Comparison of ENCODE assay signal across 22 cellular contexts in genomic region chr3:25894101-25894500, GRCh38.
"Had no signal": no experiment of that assay in that cellular context is flagged by ENCODE, and none has a peak within 500 bp of the region (broad histone marks: within the 10 kb centered on the region; RNA-seq: fewer than 3 reads in every experiment).

No MANE protein-coding gene starts in this region.

- H3K27ac ChIP-seq: HL-60, RWPE1, SJCRH30 had no signal

- DNase-seq: KBM-7, MG63, NCI-H1092, NCI-H1105 treated with DMSO at 0.1 percent for 48 hours, NCI-H1417 treated with DMSO at 0.1 percent for 48 hours, NCI-H146, NCI-H1694 treated with DMSO at 0.1 percent for 48 hours, NCI-H1930, NCI-H2081, NCI-H2171, NCI-H345, NCI-H446 treated with DMSO at 0.1 percent for 48 hours, NCI-H510A treated with DMSO at 0.1 percent for 48 hours, NCI-H526, NCI-H748 treated with DMSO at 0.1 percent for 48 hours, PC-3, SHP77 treated with DMSO at 0.1 percent for 48 hours, SJCRH30, T-helper 1 cell, T-helper 17 cell had no signal

- H3K36me3 ChIP-seq: MG63, SJCRH30 had no signal

- H3K4me3 ChIP-seq: MG63, SJCRH30 had no signal

- H3K9me3 ChIP-seq: MG63, SJCRH30 had no signal

- H3K27me3 ChIP-seq: MG63, SJCRH30 had no signal

- H3K4me1 ChIP-seq: SJCRH30 had no signal
